8 cellular contexts compared by ENCODE assay signal in genomic region chr4:181143241-181143854, GRCh38.
DNase-seq lines count a peak whose midpoint lies in the region; ATAC-seq, FAIRE-seq and TF ChIP-seq lines count a peak whose summit lies in the region.

No MANE protein-coding gene starts in this region.

- ATAC-seq in GM21576 (IDR thresholded peaks at IDR 0.05; ENCODE audit: unreplicated experiment), result peak; percentile 90

- TF ChIP-seq CTCF in RWPE1 (conservative IDR thresholded peaks at IDR 0.05; ENCODE audit: low read depth), result peak; percentile 85

- POLR2A ChIA-PET in RWPE1 (lab: Yijun Ruan, JAX; ENCODE audit: low non-redundant PET), result no interaction called here

- no peak for FAIRE-seq in urothelium cell line (lab: Jason Lieb, UNC)

- DNase-seq in GF-D8 (lab: John Stamatoyannopoulos, UW), result peak; percentile 18
- DNase-seq in HuH-7 (ENCODE audit: low spot score), result peak; percentile 2
- DNase-seq in RWPE1 (ENCODE audit: low spot score), result peak; percentile 50
- DNase-seq in activated gamma-delta T cell treated with anti-CD3 and anti-CD28 coated beads, Interleukin-2, amount 50 U/mL, for 16 hours (ENCODE audit: low read depth), result peak; percentile 33
- DNase-seq in globus pallidus (ENCODE audit: low spot score), result peak; percentile 63
- DNase-seq in posterior cingulate gyrus, result peak; percentile 77 to 97 (median 86)
- peak; percentile 46 for DNase-seq in urothelium cell line (ENCODE audit: low spot score)

- CTCF ChIA-PET in RWPE1 (lab: Yijun Ruan, JAX), result interaction anchor here (0.6 to 2.4 kb wide), 18 partner anchors 10 to 1781 kb away, joined by 3 to 17 read pairs (median 4); no protein-coding TSS in a partner anchor

- intact Hi-C loops in posterior cingulate gyrus (cut with DNase I), result loop anchor here (1.0 to 2.0 kb wide), 3 partner anchors 315 to 1663 kb away; no protein-coding TSS in a partner anchor

- H3K27ac ChIP-seq in RWPE1, result no peak overlapping the region

Comparison
In these comparisons a context has a peak if more than half of its experiments do, and no peak if none do; other contexts are left out.
1. DNase-seq: peak in every context shown above with its lines; median percentile 86 in posterior cingulate gyrus; 63 in globus pallidus; 50 in RWPE1; 46 in urothelium cell line; 33 in activated gamma-delta T cell treated with anti-CD3 and anti-CD28 coated beads, Interleukin-2, amount 50 U/mL, for 16 hours; 18 in GF-D8; 2 in HuH-7.